Comparison of ENCODE assay signal across 10 cellular contexts in the genomic region with DNA sequence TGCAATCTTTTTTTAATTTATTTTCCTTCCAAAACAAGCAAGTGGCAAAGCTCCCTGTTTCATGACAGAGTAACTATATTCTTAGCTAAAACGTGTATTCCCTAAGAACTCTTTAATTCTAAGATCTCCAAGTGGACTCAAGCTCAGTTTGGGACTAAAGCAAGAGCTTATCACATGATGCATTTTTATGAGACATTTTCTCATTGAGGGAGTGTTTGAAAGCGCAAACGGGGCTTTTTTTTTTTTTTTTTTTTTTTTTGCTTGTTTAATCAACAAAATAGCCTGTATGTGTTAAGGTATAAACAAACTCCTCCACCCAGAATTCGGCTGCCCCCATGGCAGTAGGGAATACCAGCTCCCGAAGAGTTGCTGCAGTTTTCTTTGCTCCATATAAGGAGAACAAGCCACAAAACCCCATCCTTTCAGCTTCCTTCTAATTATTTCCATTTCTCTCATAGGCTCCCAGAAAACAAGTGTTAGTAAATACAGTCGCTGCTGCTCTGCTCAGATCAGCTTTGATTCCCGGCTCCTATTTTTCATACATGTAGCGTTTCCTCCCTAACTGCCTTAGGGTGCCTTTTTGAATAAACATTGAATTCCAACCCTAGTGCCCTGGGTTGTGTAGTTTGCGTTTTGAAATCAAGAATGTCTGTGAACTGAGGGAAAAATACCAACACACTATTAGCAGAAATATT. TPM values are rescaled to one million over a fixed set of nuclear protein-coding genes. Genes with fewer than 3 reads are reported as not detected.
DNase-seq lines count a peak whose midpoint lies in the region; ATAC-seq and TF ChIP-seq lines count a peak whose summit lies in the region.
"Had no signal": no experiment of that assay in that cellular context is flagged by ENCODE, and none has a peak within 500 bp of the region (broad histone marks: within the 10 kb centered on the region; RNA-seq: fewer than 3 reads in every experiment).

No MANE protein-coding gene starts in this region.

- H3K27ac Mint-ChIP-seq in natural killer cell treated with Interleukin-12 subunit alpha and Interleukin-12 subunit beta and Interleukin-15 and Interleukin-18, amount 100 ng/mL, for 72 hours: no peak overlapping the region
- H3K27ac Mint-ChIP-seq: memory B cell had no signal

- peak overlapping the region; percentile 8 for H3K27ac ChIP-seq in angular gyrus (ENCODE audit: low read depth, low read length)
- H3K27ac ChIP-seq in right atrium auricular region: peak overlapping the region; percentile 86 to 94

- H3K27me3 Mint-ChIP-seq in natural killer cell treated with Interleukin-12 subunit alpha and Interleukin-12 subunit beta and Interleukin-15 and Interleukin-18, amount 100 ng/mL, for 72 hours: peaks cover 0 to 2% of the 10 kb centered on the region in 2 donors

- H3K4me3 ChIP-seq in right atrium auricular region: peak overlapping the region; percentile 52 to 59
- no peak overlapping the region for H3K4me3 ChIP-seq in MG63

- H3K36me3 Mint-ChIP-seq in natural killer cell treated with Interleukin-12 subunit alpha and Interleukin-12 subunit beta and Interleukin-15 and Interleukin-18, amount 100 ng/mL, for 72 hours: no peaks in the 10 kb centered on the region
- H3K36me3 Mint-ChIP-seq: memory B cell had no signal

- H3K27me3 ChIP-seq in right atrium auricular region (no peaks in the 10 kb centered on the region), MG63 (no peaks in the 10 kb centered on the region)

- peaks cover 0 to 14% of the 10 kb centered on the region in 2 donors for H3K4me1 ChIP-seq in right atrium auricular region
- H3K4me1 ChIP-seq: Caco-2 had no signal

- H3K36me3 ChIP-seq in right atrium auricular region: no peaks in the 10 kb centered on the region
- H3K36me3 ChIP-seq in MG63: no peaks in the 10 kb centered on the region

- H3K9me3 ChIP-seq in right atrium auricular region: no peaks in the 10 kb centered on the region
- H3K9me3 ChIP-seq in MG63: no peaks in the 10 kb centered on the region
- H3K9me3 ChIP-seq: Caco-2 had no signal

- TF ChIP-seq CTCF in right atrium auricular region (IDR thresholded peaks at IDR 0.05): no peak

- ATAC-seq in GM21526 (IDR thresholded peaks at IDR 0.05; ENCODE audit: low FRiP score, unreplicated experiment): no peak
- ATAC-seq in natural killer cell treated with Interleukin-12 subunit alpha and Interleukin-12 subunit beta and Interleukin-15 and Interleukin-18, amount 100 ng/mL, for 72 hours: no peak

- peak; percentile 66 for DNase-seq in DMS53 treated with DMSO at 0.1 percent for 48 hours (lab: John Stamatoyannopoulos, UW; ENCODE audit: unreplicated experiment)
- DNase-seq in right atrium auricular region (ENCODE audit: low spot score): no peak
- DNase-seq in pons (ENCODE audit: low spot score): peak; percentile 32
- no peak for DNase-seq in NCI-H82 (lab: John Stamatoyannopoulos, UW)
- DNase-seq in natural killer cell treated with Interleukin-12 subunit alpha and Interleukin-12 subunit beta and Interleukin-15 and Interleukin-18, amount 100 ng/mL, for 72 hours (ENCODE audit: low spot score): no peak
- no peak for DNase-seq in MG63

- H3K9me3 Mint-ChIP-seq in natural killer cell treated with Interleukin-12 subunit alpha and Interleukin-12 subunit beta and Interleukin-15 and Interleukin-18, amount 100 ng/mL, for 72 hours: peaks cover 5% of the 10 kb centered on the region

- H3K4me1 Mint-ChIP-seq in natural killer cell treated with Interleukin-12 subunit alpha and Interleukin-12 subunit beta and Interleukin-15 and Interleukin-18, amount 100 ng/mL, for 72 hours (ENCODE audit: low read depth in 2 of 2): no peaks in the 10 kb centered on the region
- H3K4me1 Mint-ChIP-seq: memory B cell had no signal

- H3K4me3 Mint-ChIP-seq in natural killer cell treated with Interleukin-12 subunit alpha and Interleukin-12 subunit beta and Interleukin-15 and Interleukin-18, amount 100 ng/mL, for 72 hours: no peak overlapping the region
- H3K4me3 Mint-ChIP-seq: memory B cell had no signal

RNA-seq across cellular contexts. Expression of a gene that starts 0.7 kb away (rescaled TPM):
- total RNA-seq in right atrium auricular region: 10 to 100 TPM; 41.6 to 72.3 TPM
- total RNA-seq in natural killer cell treated with Interleukin-12 subunit alpha and Interleukin-12 subunit beta and Interleukin-15 and Interleukin-18, amount 100 ng/mL, for 72 hours: not detected
- not detected in 2 replicates for total RNA-seq in MG63 (2014; rRNA removed; shearing (Covaris generic); ENCODE audit: low replicate concordance)
- total RNA-seq: Caco-2 had no signal

Comparison
In these comparisons a context has a peak if more than half of its experiments do, and no peak if none do; other contexts are left out.
1. DNase-seq: peak in DMS53 treated with DMSO at 0.1 percent for 48 hours (single experiment) and pons (single experiment); none in right atrium auricular region (single experiment), NCI-H82 (single experiment), natural killer cell treated with Interleukin-12 subunit alpha and Interleukin-12 subunit beta and Interleukin-15 and Interleukin-18, amount 100 ng/mL, for 72 hours (single experiment) and MG63 (single experiment).
2. RNA of a gene that starts 0.7 kb away (total RNA-seq): 41.6 to 72.3 TPM in right atrium auricular region; not detected in natural killer cell treated with Interleukin-12 subunit alpha and Interleukin-12 subunit beta and Interleukin-15 and Interleukin-18, amount 100 ng/mL, for 72 hours and not detected in MG63; every median in the first group is over 10 times any median in the second.